In genomic region chrY:14436546-14436945, GRCh38 we compare ENCODE assay signal across 22 cellular contexts.
DNase-seq lines count a peak whose midpoint lies in the region; ATAC-seq, FAIRE-seq and TF ChIP-seq lines count a peak whose summit lies in the region.
"Had no signal": no experiment of that assay in that cellular context is flagged by ENCODE, and none has a peak within 500 bp of the region (broad histone marks: within the 10 kb centered on the region; RNA-seq: fewer than 3 reads in every experiment).

No MANE protein-coding gene starts in this region.

- H3K27me3 ChIP-seq in RWPE2 (ENCODE audit: insufficient read depth, poor library complexity, severe bottlenecking): no peaks in the 10 kb centered on the region
- no peaks in the 10 kb centered on the region for H3K27me3 ChIP-seq in endothelial cell of umbilical vein (ENCODE audit: control insufficient read depth in 2 of 2, insufficient read depth in 2 of 2, low read length in 2 of 2)
- no peaks in the 10 kb centered on the region for H3K27me3 ChIP-seq in mesendoderm (ENCODE audit: insufficient read depth, low read length, poor library complexity)
- H3K27me3 ChIP-seq: BLaER1 treated with 17β-estradiol and CSF1 and Interleukin-3, amounts not matched to agents 10 nM and 100 nM had no signal

- H3K79me2 ChIP-seq in endothelial cell of umbilical vein (ENCODE audit: control insufficient read depth, insufficient read depth, low read length) (no peaks in the 10 kb centered on the region), mesendoderm (ENCODE audit: control insufficient read depth, insufficient read depth, low read length) (no peaks in the 10 kb centered on the region)

- ATAC-seq in RWPE2 (ENCODE audit: low read depth): peak; percentile 33; the same call in 1 of the 3 replicates
- no peak for ATAC-seq in stimulated activated naive B cell treated with anti-CD40 and anti-IgM and Interleukin-4, amounts not matched to agents 10 μg/mL and 1 μg/mL and 100 μg/mL, for 72 hours (replicated peaks)
- ATAC-seq: A549; CD8-positive, alpha-beta T cell had no signal

- no peak for TF ChIP-seq POLR2A in endothelial cell of umbilical vein (IDR thresholded peaks at IDR 0.05; ENCODE audit: low read depth, low read length)

- H3K4ac ChIP-seq in mesendoderm (ENCODE audit: low read depth, low read length): no peak overlapping the region

- no CpG with 5 or more reads among the region's 1 CpG for WGBS in mesendoderm (ENCODE audit: extremely low coverage, insufficient coverage, low lambda C conversion rate)

- no peak overlapping the region for H2BK5ac ChIP-seq in mesendoderm (ENCODE audit: low read length)

- H3K9me3 Mint-ChIP-seq in activated naive CD4-positive, alpha-beta T cell treated with anti-CD3 and anti-CD28 coated beads, Interleukin-2, amount 10 ng/mL, durations not matched to agents 7 days and 5 days: no peaks in the 10 kb centered on the region
- H3K9me3 Mint-ChIP-seq in stimulated activated naive B cell treated with anti-CD40 and anti-IgM and Interleukin-4, amounts not matched to agents 10 μg/mL and 1 μg/mL and 100 μg/mL, for 72 hours: peaks cover 0 to 1% of the 10 kb centered on the region in 2 donors
- H3K9me3 Mint-ChIP-seq: CD4-positive, alpha-beta T cell; CD8-positive, alpha-beta T cell had no signal

- no peak overlapping the region for H3K27ac ChIP-seq in RWPE2 (ENCODE audit: poor library complexity, severe bottlenecking)
- no peak overlapping the region for H3K27ac ChIP-seq in endothelial cell of umbilical vein (ENCODE audit: insufficient read depth, low read depth, low read length)
- H3K27ac ChIP-seq in epithelial cell of prostate: peak overlapping the region; percentile 83
- no peak overlapping the region for H3K27ac ChIP-seq in mesendoderm (ENCODE audit: low read depth, low read length)
- H3K27ac ChIP-seq: 22Rv1; A549; BLaER1 treated with 17β-estradiol and CSF1 and Interleukin-3, amounts not matched to agents 10 nM and 100 nM; C4-2B had no signal

- no peak overlapping the region for H2AFZ ChIP-seq in endothelial cell of umbilical vein (ENCODE audit: low read depth, low read length)

- dilution Hi-C loops in endothelial cell of umbilical vein (cut with MboI; ENCODE audit: extremely low pct_ligation_motif_present, low sequenced_read_pairs): no loop called here

- TF ChIP-seq CTCF in RWPE2 (IDR thresholded peaks at IDR 0.05; ENCODE audit: poor library complexity, severe bottlenecking): no peak
- TF ChIP-seq CTCF in endothelial cell of umbilical vein (IDR thresholded peaks at IDR 0.05; ENCODE audit: extremely low read depth in 1 of 2, insufficient read depth in 1 of 2, low read depth in 1 of 2, low read length in 2 of 2): no peak

- H3K56ac ChIP-seq in mesendoderm (ENCODE audit: low read length): no peak overlapping the region

- no peaks in the 10 kb centered on the region for H3K79me1 ChIP-seq in mesendoderm (ENCODE audit: low read length)

- H3K9me3 ChIP-seq in RWPE2 (ENCODE audit: severe bottlenecking) (no peaks in the 10 kb centered on the region), endothelial cell of umbilical vein (replicated peaks; ENCODE audit: control insufficient read depth, insufficient read depth, low read length) (no peaks in the 10 kb centered on the region)
- H3K9me3 ChIP-seq: A549; BLaER1 treated with 17β-estradiol and CSF1 and Interleukin-3, amounts not matched to agents 10 nM and 100 nM; Caco-2 had no signal

- no peaks in the 10 kb centered on the region for H4K20me1 ChIP-seq in endothelial cell of umbilical vein (replicated peaks; ENCODE audit: control insufficient read depth, extremely low read depth, insufficient read depth, low read length)
- H4K20me1 ChIP-seq: BLaER1 treated with 17β-estradiol and CSF1 and Interleukin-3, amounts not matched to agents 10 nM and 100 nM had no signal

- POLR2A ChIA-PET in endothelial cell of umbilical vein (lab: Charles Lee): no interaction called here

- H3K9ac ChIP-seq in endothelial cell of umbilical vein (replicated peaks; ENCODE audit: extremely low read depth, insufficient read depth, low read length) (no peak overlapping the region), mesendoderm (ENCODE audit: low read length) (no peak overlapping the region)
- H3K9ac ChIP-seq: BLaER1 treated with 17β-estradiol and CSF1 and Interleukin-3, amounts not matched to agents 10 nM and 100 nM had no signal

- H3K9me1 ChIP-seq in endothelial cell of umbilical vein (replicated peaks; ENCODE audit: control insufficient read depth, extremely low read depth, insufficient read depth, low read length): no peaks in the 10 kb centered on the region

- intact Hi-C loops in endothelial cell of umbilical vein (cut with micrococcal nuclease): no loop called here

- H3K4me1 ChIP-seq in RWPE2 (ENCODE audit: insufficient read depth, poor library complexity, severe bottlenecking): peaks cover 8% of the 10 kb centered on the region
- H3K4me1 ChIP-seq in endothelial cell of umbilical vein (ENCODE audit: control insufficient read depth, extremely low read depth, insufficient read depth, low read length): no peaks in the 10 kb centered on the region
- no peaks in the 10 kb centered on the region for H3K4me1 ChIP-seq in mesendoderm (ENCODE audit: control insufficient read depth, low read depth, low read length)
- H3K4me1 ChIP-seq: A549; BLaER1 treated with 17β-estradiol and CSF1 and Interleukin-3, amounts not matched to agents 10 nM and 100 nM; Caco-2 had no signal

- H3K36me3 ChIP-seq in RWPE2 (ENCODE audit: low read depth) (no peaks in the 10 kb centered on the region), endothelial cell of umbilical vein (ENCODE audit: control insufficient read depth in 2 of 2, extremely low read depth in 1 of 2, insufficient read depth in 2 of 2, low read length in 2 of 2) (no peaks in the 10 kb centered on the region), mesendoderm (ENCODE audit: control insufficient read depth, insufficient read depth, low read length) (no peaks in the 10 kb centered on the region)
- H3K36me3 ChIP-seq: BLaER1 treated with 17β-estradiol and CSF1 and Interleukin-3, amounts not matched to agents 10 nM and 100 nM had no signal

- no peak overlapping the region for H2AK5ac ChIP-seq in mesendoderm (ENCODE audit: low read length)

- H3K4me3 ChIP-seq in RWPE2 (ENCODE audit: severe bottlenecking) (no peak overlapping the region), endothelial cell of umbilical vein (replicated peaks in 1 of 3; ENCODE audit: insufficient read depth in 1 of 3, low read depth in 1 of 3, low read length in 3 of 3) (no peak overlapping the region), mesendoderm (ENCODE audit: low read length) (no peak overlapping the region)
- H3K4me3 ChIP-seq: A549; BLaER1 treated with 17β-estradiol and CSF1 and Interleukin-3, amounts not matched to agents 10 nM and 100 nM had no signal

- no peak overlapping the region for H3K4me3 Mint-ChIP-seq in activated naive CD4-positive, alpha-beta T cell treated with anti-CD3 and anti-CD28 coated beads, Interleukin-2, amount 10 ng/mL, durations not matched to agents 7 days and 5 days
- no peak overlapping the region for H3K4me3 Mint-ChIP-seq in stimulated activated naive B cell treated with anti-CD40 and anti-IgM and Interleukin-4, amounts not matched to agents 10 μg/mL and 1 μg/mL and 100 μg/mL, for 72 hours
- H3K4me3 Mint-ChIP-seq: B cell; CD4-positive, alpha-beta T cell; CD8-positive, alpha-beta T cell had no signal

- H3K36me3 Mint-ChIP-seq in activated naive CD4-positive, alpha-beta T cell treated with anti-CD3 and anti-CD28 coated beads, Interleukin-2, amount 10 ng/mL, durations not matched to agents 7 days and 5 days: no peaks in the 10 kb centered on the region
- H3K36me3 Mint-ChIP-seq in stimulated activated naive B cell treated with anti-CD40 and anti-IgM and Interleukin-4, amounts not matched to agents 10 μg/mL and 1 μg/mL and 100 μg/mL, for 72 hours: no peaks in the 10 kb centered on the region
- H3K36me3 Mint-ChIP-seq: CD8-positive, alpha-beta T cell had no signal

- no peak overlapping the region for H3K27ac Mint-ChIP-seq in activated naive CD4-positive, alpha-beta T cell treated with anti-CD3 and anti-CD28 coated beads, Interleukin-2, amount 10 ng/mL, durations not matched to agents 7 days and 5 days
- no peak overlapping the region for H3K27ac Mint-ChIP-seq in stimulated activated naive B cell treated with anti-CD40 and anti-IgM and Interleukin-4, amounts not matched to agents 10 μg/mL and 1 μg/mL and 100 μg/mL, for 72 hours
- H3K27ac Mint-ChIP-seq: B cell; CD4-positive, alpha-beta T cell; CD8-positive, alpha-beta T cell had no signal

- H3K4me2 ChIP-seq in endothelial cell of umbilical vein (ENCODE audit: insufficient read depth, low read length) (no peak overlapping the region), mesendoderm (ENCODE audit: low read length) (no peak overlapping the region)
- H3K4me2 ChIP-seq: A549; BLaER1 treated with 17β-estradiol and CSF1 and Interleukin-3, amounts not matched to agents 10 nM and 100 nM had no signal

- BruUV-seq in endothelial cell of umbilical vein (replicated peaks; lab: Mats Ljungman, UMichigan): no TSS peak

- H2BK120ac ChIP-seq in mesendoderm (ENCODE audit: low read depth, low read length): no peak overlapping the region

- H3K23ac ChIP-seq in mesendoderm (ENCODE audit: low read length): no peak overlapping the region

- no peak overlapping the region for H4K8ac ChIP-seq in mesendoderm (ENCODE audit: low read depth, low read length)

- DNase-seq in RWPE2 (ENCODE audit: low spot score) (no peak), endothelial cell of umbilical vein (ENCODE audit: low read depth, low spot score) (no peak), epithelial cell of prostate (ENCODE audit: low read depth, low spot score) (no peak), mesendoderm (peak; percentile 17), SK-N-DZ (ENCODE audit: low spot score) (no peak)
- DNase-seq in activated naive CD4-positive, alpha-beta T cell treated with anti-CD3 and anti-CD28 coated beads, Interleukin-2, amount 10 ng/mL, durations not matched to agents 7 days and 5 days: no peak
- no peak for DNase-seq in stimulated activated naive B cell treated with anti-CD40 and anti-IgM and Interleukin-4, amounts not matched to agents 10 μg/mL and 1 μg/mL and 100 μg/mL, for 72 hours
- DNase-seq: AML-193; Caco-2; Calu3; CD4-positive, alpha-beta T cell; CD8-positive, alpha-beta T cell; DMS79 treated with DMSO at 0.1 percent for 48 hours; GF-D8 had no signal

- H2BK15ac ChIP-seq in mesendoderm (replicated peaks; ENCODE audit: low read depth): no peak overlapping the region

- no peak overlapping the region for H4K5ac ChIP-seq in mesendoderm (ENCODE audit: low read length)

- H3K4me1 Mint-ChIP-seq in activated naive CD4-positive, alpha-beta T cell treated with anti-CD3 and anti-CD28 coated beads, Interleukin-2, amount 10 ng/mL, durations not matched to agents 7 days and 5 days: no peaks in the 10 kb centered on the region
- H3K4me1 Mint-ChIP-seq in stimulated activated naive B cell treated with anti-CD40 and anti-IgM and Interleukin-4, amounts not matched to agents 10 μg/mL and 1 μg/mL and 100 μg/mL, for 72 hours: no peaks in the 10 kb centered on the region
- H3K4me1 Mint-ChIP-seq: B cell had no signal

- FAIRE-seq in endothelial cell of umbilical vein (lab: Jason Lieb, UNC): peak; percentile 37
- FAIRE-seq: A549, D721Med, GM12891, GM19239 had no signal

- CTCF ChIA-PET in endothelial cell of umbilical vein (lab: Charles Lee): no interaction called here
- CTCF ChIA-PET in activated naive CD4-positive, alpha-beta T cell treated with anti-CD3 and anti-CD28 coated beads, Interleukin-2, amount 10 ng/mL, durations not matched to agents 7 days and 5 days (lab: Charles Lee): no interaction called here

- no peak overlapping the region for H3K18ac ChIP-seq in mesendoderm (ENCODE audit: low read length)

- no peaks in the 10 kb centered on the region for H3K27me3 Mint-ChIP-seq in activated naive CD4-positive, alpha-beta T cell treated with anti-CD3 and anti-CD28 coated beads, Interleukin-2, amount 10 ng/mL, durations not matched to agents 7 days and 5 days
- no peaks in the 10 kb centered on the region for H3K27me3 Mint-ChIP-seq in stimulated activated naive B cell treated with anti-CD40 and anti-IgM and Interleukin-4, amounts not matched to agents 10 μg/mL and 1 μg/mL and 100 μg/mL, for 72 hours
- H3K27me3 Mint-ChIP-seq: B cell; CD4-positive, alpha-beta T cell had no signal
